ENCODE assay signal across 1 cellular context in the genomic region with DNA sequence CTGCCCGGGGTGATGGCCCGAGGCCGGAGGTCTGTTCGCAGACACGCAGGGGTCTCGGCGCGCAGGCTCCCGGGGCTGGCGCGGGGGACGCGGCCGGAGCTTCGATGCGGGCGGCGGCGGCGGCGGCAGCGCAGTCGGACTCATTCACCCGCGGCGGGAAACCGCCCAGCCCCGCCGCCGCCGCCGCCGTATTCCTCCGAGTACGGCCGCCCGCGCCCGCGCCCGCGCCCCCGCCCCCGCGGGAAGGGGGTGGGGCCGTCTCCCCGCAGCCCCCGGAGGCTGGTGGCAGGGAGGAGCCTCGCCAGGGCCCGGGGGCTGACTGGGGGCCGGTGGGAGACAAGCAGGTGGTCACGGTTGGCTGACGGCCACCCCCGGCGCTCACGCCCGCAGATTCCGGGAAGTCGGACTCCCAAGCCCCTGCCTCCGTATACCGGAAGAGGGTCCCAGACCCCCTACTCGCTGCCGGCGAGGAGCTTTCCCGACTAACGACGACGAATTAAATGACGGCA.
TF ChIP-seq lines count a peak whose summit lies in the region.

A gene with protein sequence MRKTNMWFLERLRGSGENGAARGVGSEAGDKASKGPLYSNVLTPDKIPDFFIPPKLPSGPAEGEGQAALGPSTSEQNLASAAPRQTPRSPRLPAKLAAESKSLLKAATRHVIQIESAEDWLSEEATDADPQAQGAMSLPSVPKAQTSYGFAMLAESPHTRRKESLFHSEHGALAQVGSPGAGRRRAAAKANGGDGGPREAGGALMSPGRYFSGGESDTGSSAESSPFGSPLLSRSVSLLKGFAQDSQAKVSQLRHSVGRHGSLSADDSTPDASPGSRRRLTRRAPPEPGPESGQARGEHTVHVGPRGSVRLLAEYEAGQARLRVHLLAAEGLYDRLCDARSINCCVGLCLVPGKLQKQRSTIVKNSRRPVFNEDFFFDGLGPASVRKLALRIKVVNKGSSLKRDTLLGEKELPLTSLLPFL (minus strand): TSS at position 142 of the 509 bp plus-strand sequence. CDS start 786 bp downstream, outside the sequence.

TF ChIP-seq in GM12878, 131 proteins besides CTCF, POLR2A, EP300 and RAD21 (continued from another document):
- 0 out of 3 replicates have a peak, but pooled peaks of 1 of the 2 experiments have one; percentile 24 for TF ChIP-seq EGR1 (IDR thresholded peaks at IDR 0.05; ENCODE audit: borderline replicate concordance in 1 of 2, low read depth in 2 of 2, low read length in 2 of 2)
